2 cellular contexts compared by ENCODE assay signal in genomic region chr16:88856122-88856827, GRCh38.
A peak's percentile ranks its signal among the peaks of the same experiment; 100 is the strongest.
TF ChIP-seq lines count a peak whose summit lies in the region.

No MANE protein-coding gene starts in this region.

TF ChIP-seq in IMR-90, 13 proteins besides CTCF, POLR2A, EP300 and RAD21:
- TF ChIP-seq FOS (IDR thresholded peaks at IDR 0.05; ENCODE audit: low read depth, low read length) (no peak), CHD1 (IDR thresholded peaks at IDR 0.05; ENCODE audit: low read depth, low read length) (no peak), NFE2L2 (IDR thresholded peaks at IDR 0.05; ENCODE audit: low read depth, low read length) (no peak), BHLHE40 (IDR thresholded peaks at IDR 0.05; ENCODE audit: low read depth, low read length) (no peak), RCOR1 (IDR thresholded peaks at IDR 0.05; ENCODE audit: insufficient replicate concordance, low read length) (no peak), RFX5 (IDR thresholded peaks at IDR 0.05; ENCODE audit: low read depth, low read length) (no peak), MAFK (IDR thresholded peaks at IDR 0.05; ENCODE audit: low read depth, low read length) (no peak), MXI1 (IDR thresholded peaks at IDR 0.05; ENCODE audit: borderline replicate concordance, low read depth, low read length) (no peak), SMC3 (IDR thresholded peaks at IDR 0.05; ENCODE audit: low read depth, low read length) (no peak), MAZ (IDR thresholded peaks at IDR 0.05; ENCODE audit: borderline replicate concordance, low read depth, low read length) (no peak), CEBPB (IDR thresholded peaks at IDR 0.05; ENCODE audit: low read depth, low read length) (no peak)
- TF ChIP-seq, protein P1, sequence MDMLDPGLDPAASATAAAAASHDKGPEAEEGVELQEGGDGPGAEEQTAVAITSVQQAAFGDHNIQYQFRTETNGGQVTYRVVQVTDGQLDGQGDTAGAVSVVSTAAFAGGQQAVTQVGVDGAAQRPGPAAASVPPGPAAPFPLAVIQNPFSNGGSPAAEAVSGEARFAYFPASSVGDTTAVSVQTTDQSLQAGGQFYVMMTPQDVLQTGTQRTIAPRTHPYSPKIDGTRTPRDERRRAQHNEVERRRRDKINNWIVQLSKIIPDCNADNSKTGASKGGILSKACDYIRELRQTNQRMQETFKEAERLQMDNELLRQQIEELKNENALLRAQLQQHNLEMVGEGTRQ (IDR thresholded peaks at IDR 0.05; ENCODE audit: low read depth, low read length), result no peak
- TF ChIP-seq, protein P2, sequence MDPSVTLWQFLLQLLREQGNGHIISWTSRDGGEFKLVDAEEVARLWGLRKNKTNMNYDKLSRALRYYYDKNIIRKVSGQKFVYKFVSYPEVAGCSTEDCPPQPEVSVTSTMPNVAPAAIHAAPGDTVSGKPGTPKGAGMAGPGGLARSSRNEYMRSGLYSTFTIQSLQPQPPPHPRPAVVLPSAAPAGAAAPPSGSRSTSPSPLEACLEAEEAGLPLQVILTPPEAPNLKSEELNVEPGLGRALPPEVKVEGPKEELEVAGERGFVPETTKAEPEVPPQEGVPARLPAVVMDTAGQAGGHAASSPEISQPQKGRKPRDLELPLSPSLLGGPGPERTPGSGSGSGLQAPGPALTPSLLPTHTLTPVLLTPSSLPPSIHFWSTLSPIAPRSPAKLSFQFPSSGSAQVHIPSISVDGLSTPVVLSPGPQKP (IDR thresholded peaks at IDR 0.05; ENCODE audit: borderline replicate concordance, low read depth, low read length), result no peak
TF ChIP-seq in IMR-90: peak in this region for 0.

TF ChIP-seq in K562, 482 proteins besides CTCF, POLR2A, EP300 and RAD21:
- TF ChIP-seq, protein P2 (CRISPR knock-in tag; IDR thresholded peaks at IDR 0.05), result no peak
- TF ChIP-seq FIP1L1 (IDR thresholded peaks at IDR 0.05; ENCODE audit: low read depth, low read length, poor library complexity, severe bottlenecking) (peak; percentile 3), HMGN3 (IDR thresholded peaks at IDR 0.05; ENCODE audit: borderline replicate concordance, extremely low read depth, insufficient read length, low read depth, low read length) (peak; percentile 34), POLR2G (IDR thresholded peaks at IDR 0.05; ENCODE audit: low read depth, low read length) (no peak), PTRF (tag; IDR thresholded peaks at IDR 0.05) (no peak), NR2C1 (IDR thresholded peaks at IDR 0.05) (peak; percentile 39; the same call in 1 of the 2 replicates), NR2C1 (tag; IDR thresholded peaks at IDR 0.05) (peak; percentile 63; the same call in 1 of the 2 replicates), RB1 (IDR thresholded peaks at IDR 0.05; ENCODE audit: low read depth) (0 out of 2 replicates have a peak, but pooled peaks have one; percentile 10), VEZF1 (CRISPR knock-in tag; IDR thresholded peaks at IDR 0.05) (peak; percentile 88)
- TF ChIP-seq, protein P3, sequence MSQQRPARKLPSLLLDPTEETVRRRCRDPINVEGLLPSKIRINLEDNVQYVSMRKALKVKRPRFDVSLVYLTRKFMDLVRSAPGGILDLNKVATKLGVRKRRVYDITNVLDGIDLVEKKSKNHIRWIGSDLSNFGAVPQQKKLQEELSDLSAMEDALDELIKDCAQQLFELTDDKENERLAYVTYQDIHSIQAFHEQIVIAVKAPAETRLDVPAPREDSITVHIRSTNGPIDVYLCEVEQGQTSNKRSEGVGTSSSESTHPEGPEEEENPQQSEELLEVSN (IDR thresholded peaks at IDR 0.05; ENCODE audit: borderline replicate concordance in 1 of 2, extremely low read depth in 1 of 2, insufficient read depth in 1 of 2, insufficient read length in 1 of 2, low read depth in 1 of 2, low read length in 1 of 2, poor library complexity in 1 of 2, severe bottlenecking in 1 of 2), result peak in 1 of 2 experiments; percentile 48
